8 cellular contexts compared by ENCODE assay signal in genomic region chrX:11143931-11144678, GRCh38. TPM values are rescaled to one million over a fixed set of nuclear protein-coding genes. Genes with fewer than 3 reads are reported as not detected.
DNase-seq lines count a peak whose midpoint lies in the region; ATAC-seq and TF ChIP-seq lines count a peak whose summit lies in the region.

No MANE protein-coding gene starts in this region.

- H3K4me3 ChIP-seq in Peyer's patch (no peak overlapping the region), prostate gland (no peak overlapping the region)

- no peaks in the 10 kb centered on the region for H3K9me3 Mint-ChIP-seq in activated naive CD4-positive, alpha-beta T cell treated with anti-CD3 and anti-CD28 coated beads, Interleukin-2, amount 50 U/mL, for 72 hours
- H3K9me3 Mint-ChIP-seq in glutamatergic neuron (ENCODE audit: unreplicated experiment): no peaks in the 10 kb centered on the region

- H3K4me1 Mint-ChIP-seq in glutamatergic neuron (ENCODE audit: low read depth, unreplicated experiment): no peaks in the 10 kb centered on the region

- H3K27ac ChIP-seq in Peyer's patch: no peak overlapping the region
- H3K27ac ChIP-seq in prostate gland: no peak overlapping the region

- no peak for TF ChIP-seq POLR2A in Peyer's patch (IDR thresholded peaks at IDR 0.05)
- no peak for TF ChIP-seq POLR2A in prostate gland (IDR thresholded peaks at IDR 0.05)

- H3K9me3 ChIP-seq in Peyer's patch: no peaks in the 10 kb centered on the region
- no peaks in the 10 kb centered on the region for H3K9me3 ChIP-seq in prostate gland

- peak; percentile 80 for DNase-seq in ELF-1 (ENCODE audit: low read depth, low spot score)
- DNase-seq in LHCN-M2 (ENCODE audit: low read depth): peak; percentile 65
- peak in 2 of 3 donors; percentile 62 to 80 for DNase-seq in Peyer's patch
- peak in 1 of 2 donors; percentile 53 for DNase-seq in activated naive CD4-positive, alpha-beta T cell treated with anti-CD3 and anti-CD28 coated beads, Interleukin-2, amount 50 U/mL, for 72 hours (ENCODE audit: low spot score in 2 of 2)
- peak; percentile 16 for DNase-seq in glutamatergic neuron
- DNase-seq in prostate gland (ENCODE audit: low spot score): peak; percentile 68

- H3K4me1 ChIP-seq in Peyer's patch: no peaks in the 10 kb centered on the region
- H3K4me1 ChIP-seq in prostate gland (replicated peaks): no peaks in the 10 kb centered on the region

- H3K27ac Mint-ChIP-seq in activated naive CD4-positive, alpha-beta T cell treated with anti-CD3 and anti-CD28 coated beads, Interleukin-2, amount 50 U/mL, for 72 hours: peak overlapping the region in 1 of 2 donors; percentile 3
- H3K27ac Mint-ChIP-seq in glutamatergic neuron (ENCODE audit: unreplicated experiment): no peak overlapping the region

- H3K27me3 ChIP-seq in Peyer's patch (no peaks in the 10 kb centered on the region), prostate gland (replicated peaks; ENCODE audit: insufficient read depth) (no peaks in the 10 kb centered on the region)

- intact Hi-C loops in prostate gland (cut with DNase I): loop anchor here (2.0 to 10.0 kb wide), 3 partner anchors 231 to 618 kb away; no protein-coding TSS in a partner anchor

- no peaks in the 10 kb centered on the region for H3K36me3 Mint-ChIP-seq in activated naive CD4-positive, alpha-beta T cell treated with anti-CD3 and anti-CD28 coated beads, Interleukin-2, amount 50 U/mL, for 72 hours
- no peaks in the 10 kb centered on the region for H3K36me3 Mint-ChIP-seq in glutamatergic neuron (ENCODE audit: unreplicated experiment)

- 27% methylated on average over 14 of the region's 20 CpGs for WGBS in prostate gland

- ATAC-seq in GM21786 (IDR thresholded peaks at IDR 0.05; ENCODE audit: unreplicated experiment) (peak; percentile 91), GM21737 (IDR thresholded peaks at IDR 0.05; ENCODE audit: unreplicated experiment) (no peak)
- ATAC-seq in activated naive CD4-positive, alpha-beta T cell treated with anti-CD3 and anti-CD28 coated beads, Interleukin-2, amount 50 U/mL, for 72 hours: peak; percentile 74 to 82

- H3K4me3 Mint-ChIP-seq in glutamatergic neuron (ENCODE audit: unreplicated experiment): no peak overlapping the region

- H3K36me3 ChIP-seq in Peyer's patch (no peaks in the 10 kb centered on the region), prostate gland (no peaks in the 10 kb centered on the region)

- peaks cover 1% of the 10 kb centered on the region for H3K27me3 Mint-ChIP-seq in glutamatergic neuron (ENCODE audit: unreplicated experiment)

- TF ChIP-seq CTCF in Peyer's patch (IDR thresholded peaks at IDR 0.05) (peak; percentile 32 to 74 (median 58)), glutamatergic neuron (IDR thresholded peaks at IDR 0.05; ENCODE audit: partially characterized antibody, unreplicated experiment) (peak; percentile 66), prostate gland (IDR thresholded peaks at IDR 0.05) (peak in 3 of 4 experiments; percentile 57 to 69 (median 63))

RNA-seq across cellular contexts. Expression of gene HCCS, which starts 33.0 kb away (rescaled TPM):
- total RNA-seq in LHCN-M2 (2014; rRNA removed) (20.0 and 23.1 TPM in 2 replicates), Peyer's patch (10 to 100 TPM in 2 of 4 donors, 1 to 10 TPM in 2; 5.8 to 17.0 (median 10.4) TPM), glutamatergic neuron (ENCODE audit: unreplicated experiment) (22.7 TPM), prostate gland (10 to 100 TPM in 1 of 2 donors, 1 to 10 TPM in 1; 8.6 to 17.6 TPM)
- 39.2 TPM for polyA plus RNA-seq in LHCN-M2 (2012)
- total RNA-seq in activated naive CD4-positive, alpha-beta T cell treated with anti-CD3 and anti-CD28 coated beads, Interleukin-2, amount 50 U/mL, for 72 hours: 10 to 100 TPM; 22.3 to 25.1 TPM
